ENCODE assay signal across 26 cellular contexts in genomic region chr1:222346955-222347354, GRCh38.
"Had no signal": no experiment of that assay in that cellular context is flagged by ENCODE, and none has a peak within 500 bp of the region (broad histone marks: within the 10 kb centered on the region; RNA-seq: fewer than 3 reads in every experiment).

No MANE protein-coding gene starts in this region.

- H3K27me3 ChIP-seq: left lung, pancreas, stomach, testis, thyroid gland, transverse colon, upper lobe of left lung, vagina had no signal

- H3K4me3 ChIP-seq: left lung, lower lobe of right lung, pancreas, prostate gland, skin epidermis, stomach, testis, thyroid gland, transverse colon, upper lobe of left lung, vagina had no signal

- H3K36me3 ChIP-seq: left lung, lower lobe of right lung, pancreas, prostate gland, stomach, thyroid gland, transverse colon, upper lobe of left lung, vagina had no signal

- H3K4me1 ChIP-seq: left lung, lower lobe of right lung, pancreas, prostate gland, stomach, testis, thyroid gland, transverse colon, upper lobe of left lung, vagina had no signal

- H3K27ac ChIP-seq: left lung, lower lobe of right lung, pancreas, prostate gland, skin epidermis, stomach, testis, thyroid gland, transverse colon, upper lobe of left lung, vagina had no signal

- H3K9me3 ChIP-seq: left lung, lower lobe of right lung, pancreas, prostate gland, stomach, testis, thyroid gland, transverse colon, upper lobe of left lung, vagina had no signal

- DNase-seq: immature natural killer cell; kidney; left colon; left lung; lower lobe of right lung; mammary epithelial cell; mesenchymal stem cell; naive thymus-derived CD8-positive, alpha-beta T cell; nucleus accumbens; pancreas; retina; right cardiac atrium; stimulated activated CD4-positive, alpha-beta T cell treated with anti-CD3 and anti-CD28 coated beads, Interleukin-12 subunit alpha, Interleukin-12 subunit beta, amount 100 ng/mL, for 4 hours; stimulated activated CD4-positive, alpha-beta T cell treated with anti-CD3 and anti-CD28 coated beads, Interleukin-15, amount 100 ng/mL, for 24 hours; stimulated activated CD4-positive, alpha-beta T cell treated with anti-CD3 and anti-CD28 coated beads, Interleukin-2, amount 100 ng/mL, for 24 hours; stimulated activated CD4-positive, alpha-beta T cell treated with anti-CD3 and anti-CD28 coated beads, Interleukin-4, amount 100 ng/mL, for 1 hour; stimulated activated naive B cell treated with anti-CD40 and anti-IgM and Interleukin-4, amounts not matched to agents 10 μg/mL and 1 μg/mL and 100 μg/mL, for 72 hours; stimulated activated naive CD8-positive, alpha-beta T cell treated with anti-CD3 and anti-CD28 coated beads, Interleukin-15, Interleukin-2, amounts not matched to agents 100 U/mL and 50 U/mL, for 24 hours; stomach; testis; thyroid gland; transverse colon; upper lobe of left lung had no signal
